ENCODE assay signal across 13 cellular contexts in the genomic region with DNA sequence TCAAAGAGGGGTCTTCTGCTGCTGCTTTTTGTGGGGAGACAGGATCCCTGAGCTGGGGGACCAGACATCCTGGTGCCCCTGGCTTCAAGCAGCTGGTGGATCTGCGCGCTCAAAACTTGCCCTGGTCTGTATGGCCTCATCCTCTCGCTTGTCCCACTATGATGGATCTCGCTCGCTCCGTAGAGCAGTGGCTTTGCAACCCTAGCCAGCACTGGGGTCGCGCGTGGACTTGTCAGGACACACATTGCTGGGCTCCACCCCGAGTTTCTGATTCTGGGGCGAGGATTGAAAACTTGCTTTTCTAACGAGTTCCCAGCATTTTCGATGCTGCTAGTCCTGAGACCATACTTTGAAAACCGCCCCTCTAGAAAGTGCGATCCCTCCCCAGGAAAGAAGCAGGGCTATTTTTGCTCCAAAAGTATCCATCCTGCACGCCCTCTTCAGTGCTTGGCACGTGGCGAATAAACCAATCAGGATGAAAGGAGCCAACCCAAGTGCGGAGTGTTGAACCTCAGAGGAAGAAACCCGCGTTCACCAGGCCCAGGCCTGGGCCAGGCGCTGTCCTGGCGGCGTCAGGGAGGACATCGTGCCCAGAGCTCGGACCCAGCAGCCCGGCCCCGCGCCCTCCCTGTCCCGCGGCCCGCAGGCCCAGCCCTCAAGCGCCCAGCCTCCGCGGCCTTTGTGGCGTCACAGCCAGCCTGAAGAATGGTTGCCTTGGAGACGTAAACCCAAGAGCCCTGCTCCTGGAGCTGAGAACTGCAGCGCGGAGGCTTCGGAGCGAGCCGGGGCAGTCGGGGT. TPM values are rescaled to one million over a fixed set of nuclear protein-coding genes. Genes with fewer than 3 reads are reported as not detected.
DNase-seq lines count a peak whose midpoint lies in the region; TF ChIP-seq lines count a peak whose summit lies in the region.
"Had no signal": no experiment of that assay in that cellular context is flagged by ENCODE, and none has a peak within 500 bp of the region (broad histone marks: within the 10 kb centered on the region; RNA-seq: fewer than 3 reads in every experiment).

A gene (plus strand): TSS at position 731 of the 798 bp plus-strand sequence. CDS start 1,092 bp downstream, outside the sequence.

- no peak within 1 kb of the TSS for H3K9ac ChIP-seq in mammary epithelial cell (ENCODE audit: insufficient read depth, low read length)

- no peak within 1 kb of the TSS for H2AFZ ChIP-seq in mammary epithelial cell (ENCODE audit: low read depth, low read length)

- no peaks in the 10 kb centered on the region for H3K79me2 ChIP-seq in mammary epithelial cell (ENCODE audit: insufficient read depth, low read length)

- 67% methylated on average over 32 of the region's 43 CpGs for WGBS in mammary epithelial cell (ENCODE audit: low coverage, missing lambda C conversion rate)
- 35 to 75% methylated on average over 13 to 17 of the region's 43 CpGs for WGBS in esophagus squamous epithelium, 2 donors
- 33% methylated on average over 43 of the region's 43 CpGs for WGBS in urinary bladder

- intact Hi-C loops in breast epithelium (cut with DNase I; ENCODE audit: low total_unique reads) = no loop called here
- intact Hi-C loops in mammary epithelial cell (cut with micrococcal nuclease) = no loop called here
- intact Hi-C loops in esophagus squamous epithelium (cut with DNase I) = loop anchor here (10.0 kb wide), 1 partner anchor 140 kb away; no protein-coding TSS in a partner anchor

- dilution Hi-C loops in mammary epithelial cell (cut with HindIII; ENCODE audit: low sequenced_read_pairs) = loop anchor here (5.0 kb wide), 1 partner anchor 262 kb away; no protein-coding TSS in a partner anchor

- BruUV-seq in mammary epithelial cell (replicated peaks; lab: Mats Ljungman, UMichigan) = no TSS peak

- H4K20me1 ChIP-seq in mammary epithelial cell (ENCODE audit: insufficient read depth, low read length) = no peaks in the 10 kb centered on the region

- H3K27me3 ChIP-seq in breast epithelium = peaks cover 0 to 8% of the 10 kb centered on the region in 2 donors
- H3K27me3 ChIP-seq in mammary epithelial cell (ENCODE audit: insufficient read depth, low read length) = peaks cover 3% of the 10 kb centered on the region
- peaks cover 0 to 47% (median 0%) of the 10 kb centered on the region in 4 donors for H3K27me3 ChIP-seq in esophagus squamous epithelium
- H3K27me3 ChIP-seq: BE2C had no signal

- no peaks in the 10 kb centered on the region for H3K36me3 ChIP-seq in breast epithelium
- H3K36me3 ChIP-seq in mammary epithelial cell (ENCODE audit: insufficient read depth, low read length) = no peaks in the 10 kb centered on the region
- no peaks in the 10 kb centered on the region for H3K36me3 ChIP-seq in esophagus squamous epithelium
- H3K36me3 ChIP-seq in urinary bladder (ENCODE audit: insufficient read depth) = no peaks in the 10 kb centered on the region
- H3K36me3 ChIP-seq: BE2C had no signal

- peak within 1 kb of the TSS; percentile 9 to 18 (median 14) for H3K4me3 ChIP-seq in breast epithelium
- H3K4me3 ChIP-seq in mammary epithelial cell (replicated peaks in 1 of 3; ENCODE audit: insufficient read depth in 1 of 3, low read depth in 2 of 3, low read length in 3 of 3) = no peak within 1 kb of the TSS
- peak within 1 kb of the TSS in 3 of 4 donors; percentile 4 to 49 (median 37) for H3K4me3 ChIP-seq in esophagus squamous epithelium
- H3K4me3 ChIP-seq in urinary bladder (ENCODE audit: low read depth, low read length) = peak within 1 kb of the TSS; percentile 24

- H3K9me3 ChIP-seq in breast epithelium (no peaks in the 10 kb centered on the region), mammary epithelial cell (replicated peaks; ENCODE audit: insufficient read depth, low read length) (no peaks in the 10 kb centered on the region), esophagus squamous epithelium (no peaks in the 10 kb centered on the region)
- H3K9me3 ChIP-seq: BE2C had no signal

- TF ChIP-seq POLR2A in breast epithelium (IDR thresholded peaks at IDR 0.05) (no peak), esophagus squamous epithelium (IDR thresholded peaks at IDR 0.05) (no peak)

- DNase-seq in breast epithelium (ENCODE audit: low spot score in 2 of 2) = no peak
- no peak for DNase-seq in mammary epithelial cell
- DNase-seq in esophagus squamous epithelium (lab: John Stamatoyannopoulos, UW) = no peak
- DNase-seq in midbrain (lab: John Stamatoyannopoulos, UW) = peak; percentile 56
- DNase-seq in UCSD-AML1 (lab: John Stamatoyannopoulos, UW; ENCODE audit: unreplicated experiment) = no peak
- DNase-seq in epidermal melanocyte (ENCODE audit: insufficient read length, low spot score) = no peak
- no peak for DNase-seq in NCI-H128 (lab: John Stamatoyannopoulos, UW; ENCODE audit: unreplicated experiment)
- DNase-seq: BE2C had no signal

- TF ChIP-seq CTCF in breast epithelium (IDR thresholded peaks at IDR 0.05) = no peak
- TF ChIP-seq CTCF in mammary epithelial cell (conservative IDR thresholded peaks at IDR 0.05 in 1 of 2, IDR thresholded peaks at IDR 0.05 in 1 of 2; ENCODE audit: extremely low read depth in 1 of 2, insufficient read depth in 1 of 2, low read depth in 1 of 2, low read length in 2 of 2) = no peak
- no peak for TF ChIP-seq CTCF in esophagus squamous epithelium (IDR thresholded peaks at IDR 0.05)

- H3K27ac ChIP-seq in breast epithelium (no peak within 1 kb of the TSS), mammary epithelial cell (ENCODE audit: insufficient read depth, low read depth, low read length) (no peak within 1 kb of the TSS), esophagus squamous epithelium (no peak within 1 kb of the TSS), urinary bladder (ENCODE audit: low read depth) (no peak within 1 kb of the TSS)
- H3K27ac ChIP-seq: HL-60 had no signal

- H3K4me1 ChIP-seq in breast epithelium (no peaks in the 10 kb centered on the region), mammary epithelial cell (ENCODE audit: insufficient read depth, low read length) (no peaks in the 10 kb centered on the region), esophagus squamous epithelium (peaks cover 2 to 23% (median 5%) of the 10 kb centered on the region in 3 donors), urinary bladder (ENCODE audit: insufficient read depth) (no peaks in the 10 kb centered on the region)
- H3K4me1 ChIP-seq: BE2C had no signal

- no peak within 1 kb of the TSS for H3K4me2 ChIP-seq in mammary epithelial cell (ENCODE audit: insufficient read depth, low read depth, low read length)

- CTCF ChIA-PET in mammary epithelial cell (lab: Charles Lee; ENCODE audit: low non-redundant PET) = no interaction called here

- in situ Hi-C loops in mammary epithelial cell (cut with MboI; ENCODE audit: low sequenced_read_pairs in 2 of 2) = loop anchor here (10.0 to 25.0 kb wide), 4 partner anchors 140 to 432 kb away; a partner anchor contains a TSS

RNA-seq across cellular contexts. Expression of the gene that starts here (rescaled TPM):
- not detected for total RNA-seq in breast epithelium
- not detected for total RNA-seq in mammary epithelial cell
- not detected for polyA plus RNA-seq in mammary epithelial cell
- polyA minus RNA-seq in mammary epithelial cell = not detected
- total RNA-seq in esophagus squamous epithelium = not detected
- not detected for total RNA-seq in urinary bladder
- not detected for polyA plus RNA-seq in urinary bladder
- total RNA-seq: pulmonary artery endothelial cell, SK-MEL-5 had no signal
- polyA plus RNA-seq: adipose tissue had no signal

Comparison
In these comparisons a context has a peak if more than half of its experiments do, and no peak if none do; other contexts are left out.
1. H3K4me3 ChIP-seq: peak in breast epithelium (3 of 3), esophagus squamous epithelium (3 of 4) and urinary bladder (single experiment); none in mammary epithelial cell (0 of 3).